10 cellular contexts compared by ENCODE assay signal in the genomic region with DNA sequence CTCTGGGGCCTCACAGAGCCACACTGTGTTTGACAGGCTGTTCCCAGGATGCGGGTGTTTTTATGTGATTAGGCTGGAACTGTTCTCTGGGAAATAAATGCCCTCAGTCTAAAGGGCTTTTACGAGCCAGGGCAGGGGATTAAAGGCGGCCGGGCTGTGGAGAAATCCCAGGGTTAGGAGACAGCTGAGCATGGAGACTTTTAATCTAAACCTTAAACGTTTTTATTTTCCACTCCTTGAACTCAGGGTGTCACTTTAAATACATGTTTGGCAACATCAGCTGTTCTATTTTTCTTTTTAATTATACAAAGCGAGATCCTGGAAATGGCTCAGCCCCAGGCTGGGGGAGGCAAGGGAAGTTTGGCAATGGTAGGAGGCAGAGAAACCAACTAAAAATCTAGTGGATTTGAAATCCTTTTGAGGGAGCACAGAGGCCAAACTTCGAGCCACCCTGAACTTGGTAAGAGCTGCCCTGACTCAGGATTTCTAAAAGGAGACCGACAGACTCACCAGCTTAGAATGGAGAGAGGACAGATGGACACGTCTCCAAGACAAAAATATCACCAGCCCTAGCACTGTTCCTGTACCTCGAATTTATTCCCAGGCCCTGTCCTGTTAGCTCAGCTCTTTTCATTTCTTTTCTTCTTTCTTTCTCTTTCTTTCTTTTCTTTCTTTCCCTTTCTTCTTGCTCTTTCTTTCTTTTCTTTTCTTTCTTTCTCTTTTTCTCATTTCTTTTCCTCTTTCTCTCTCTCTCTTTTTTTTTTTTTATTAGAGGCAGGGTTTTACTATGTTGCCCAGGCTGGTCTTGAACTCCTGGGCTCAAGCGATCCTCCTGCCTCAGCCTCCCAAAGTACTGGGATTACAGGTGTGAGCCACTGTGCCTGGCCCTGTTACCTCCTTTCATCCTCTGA. TPM values are rescaled to one million over a fixed set of nuclear protein-coding genes. Genes with fewer than 3 reads are reported as not detected.
A peak's percentile ranks its signal among the peaks of the same experiment; 100 is the strongest.
DNase-seq lines count a peak whose midpoint lies in the region; ATAC-seq and TF ChIP-seq lines count a peak whose summit lies in the region.
"Had no signal": no experiment of that assay in that cellular context is flagged by ENCODE, and none has a peak within 500 bp of the region (broad histone marks: within the 10 kb centered on the region; RNA-seq: fewer than 3 reads in every experiment).

No MANE protein-coding gene starts in this region.

- no peaks in the 10 kb centered on the region for H3K9me3 ChIP-seq in SK-N-MC (ENCODE audit: low read depth, low read length)
- H3K9me3 ChIP-seq in heart left ventricle = no peaks in the 10 kb centered on the region
- no peaks in the 10 kb centered on the region for H3K9me3 ChIP-seq in effector memory CD4-positive, alpha-beta T cell (ENCODE audit: control insufficient read depth, low read length)

- no peak overlapping the region; the same call in 1 of the 2 replicates for H3K4me3 ChIP-seq in SK-N-MC
- no peak overlapping the region for H3K4me3 ChIP-seq in heart left ventricle
- H3K4me3 ChIP-seq in retinal pigment epithelial cell (ENCODE audit: low read length) = no peak overlapping the region
- H3K4me3 ChIP-seq in effector memory CD4-positive, alpha-beta T cell (ENCODE audit: insufficient read depth, low read depth, low read length, poor library complexity, severe bottlenecking) = no peak overlapping the region

- no peak overlapping the region for H3K27ac Mint-ChIP-seq in activated CD4-positive, alpha-beta T cell treated with anti-CD3 and anti-CD28 coated beads, Interleukin-2, amount 10 ng/mL, durations not matched to agents 7 days and 5 days

- CTCF ChIA-PET in activated CD4-positive, alpha-beta T cell treated with anti-CD3 and anti-CD28 coated beads, Interleukin-2, amount 10 ng/mL, durations not matched to agents 7 days and 5 days (lab: Charles Lee) = interaction anchor here (0.5 to 2.0 kb wide), 7 partner anchors 10 to 1854 kb away, joined by 3 to 9 read pairs (median 3); no protein-coding TSS in a partner anchor

- intact Hi-C loops in heart left ventricle (cut with DNase I) = loop anchor here in 1 of 10 donors (5.0 kb wide), 1 partner anchor 33 kb away; no protein-coding TSS in a partner anchor

- H3K36me3 ChIP-seq in SK-N-MC (ENCODE audit: insufficient read depth, low read length) (no peaks in the 10 kb centered on the region), heart left ventricle (no peaks in the 10 kb centered on the region)
- H3K36me3 ChIP-seq in effector memory CD4-positive, alpha-beta T cell (ENCODE audit: control insufficient read depth, insufficient read depth, low read length) = no peaks in the 10 kb centered on the region

- no peak for TF ChIP-seq POLR2A in heart left ventricle (IDR thresholded peaks at IDR 0.05)

- TF ChIP-seq CTCF in heart left ventricle (IDR thresholded peaks at IDR 0.05) = no peak
- TF ChIP-seq CTCF in retinal pigment epithelial cell (conservative IDR thresholded peaks at IDR 0.05; ENCODE audit: low read depth, low read length) = no peak

- no peaks in the 10 kb centered on the region for H3K9me3 Mint-ChIP-seq in activated CD4-positive, alpha-beta T cell treated with anti-CD3 and anti-CD28 coated beads, Interleukin-2, amount 10 ng/mL, durations not matched to agents 7 days and 5 days

- POLR2A ChIA-PET in activated CD4-positive, alpha-beta T cell treated with anti-CD3 and anti-CD28 coated beads, Interleukin-2, amount 10 ng/mL, durations not matched to agents 7 days and 5 days (lab: Charles Lee) = no interaction called here

- H3K4me1 ChIP-seq in heart left ventricle = peaks cover 0 to 14% (median 10%) of the 10 kb centered on the region in 12 donors
- H3K4me1 ChIP-seq in effector memory CD4-positive, alpha-beta T cell (ENCODE audit: control insufficient read depth, insufficient read depth, low read length, poor library complexity, severe bottlenecking) = no peaks in the 10 kb centered on the region

- no peaks in the 10 kb centered on the region for H3K36me3 Mint-ChIP-seq in activated CD4-positive, alpha-beta T cell treated with anti-CD3 and anti-CD28 coated beads, Interleukin-2, amount 10 ng/mL, durations not matched to agents 7 days and 5 days (ENCODE audit: low read depth)

- H3K9ac ChIP-seq in SK-N-MC (ENCODE audit: insufficient read length) = peak overlapping the region; percentile 39

- DNase-seq in D341Med (ENCODE audit: low spot score) (peak; percentile 74), SK-N-MC (ENCODE audit: low read depth, low spot score) (no peak), heart left ventricle (no peak), retinal pigment epithelial cell (ENCODE audit: low read depth) (peak; percentile 80), NCI-H1436 (lab: John Stamatoyannopoulos, UW) (no peak)
- no peak for DNase-seq in effector memory CD4-positive, alpha-beta T cell
- DNase-seq in activated CD4-positive, alpha-beta T cell treated with anti-CD3 and anti-CD28 coated beads, Interleukin-2, amount 50 U/mL, for 4 hours = no peak
- no peak for DNase-seq in activated CD4-positive, alpha-beta T cell treated with anti-CD3 and anti-CD28 coated beads, Interleukin-2, amount 10 ng/mL, durations not matched to agents 7 days and 5 days
- DNase-seq: activated effector memory CD4-positive, alpha-beta T cell treated with Interleukin-2 at 50 U/mL for 16 hours; KBM-7 had no signal

- H3K27me3 Mint-ChIP-seq in activated CD4-positive, alpha-beta T cell treated with anti-CD3 and anti-CD28 coated beads, Interleukin-2, amount 10 ng/mL, durations not matched to agents 7 days and 5 days = no peaks in the 10 kb centered on the region

- H3K4me1 Mint-ChIP-seq in activated CD4-positive, alpha-beta T cell treated with anti-CD3 and anti-CD28 coated beads, Interleukin-2, amount 10 ng/mL, durations not matched to agents 7 days and 5 days = peaks cover 14% of the 10 kb centered on the region

- no peak overlapping the region for H3K4me3 Mint-ChIP-seq in activated CD4-positive, alpha-beta T cell treated with anti-CD3 and anti-CD28 coated beads, Interleukin-2, amount 10 ng/mL, durations not matched to agents 7 days and 5 days

- no peaks in the 10 kb centered on the region for H3K27me3 ChIP-seq in heart left ventricle
- no peaks in the 10 kb centered on the region for H3K27me3 ChIP-seq in effector memory CD4-positive, alpha-beta T cell (replicated peaks; ENCODE audit: control insufficient read depth, insufficient read depth, low read length, poor library complexity, severe bottlenecking)

- 28 to 50% (median 34%) methylated on average over 11 of the region's 11 CpGs for WGBS in heart left ventricle, 4 donors

- peak in 3 of 4 donors; percentile 68 to 79 (median 77) for ATAC-seq in heart left ventricle

- H3K27ac ChIP-seq in SK-N-MC = peak overlapping the region; percentile 70
- H3K27ac ChIP-seq in heart left ventricle = peak overlapping the region in 11 of 12 donors; percentile 19 to 83 (median 43)
- no peak overlapping the region for H3K27ac ChIP-seq in effector memory CD4-positive, alpha-beta T cell (ENCODE audit: insufficient read depth, low read length, poor library complexity, severe bottlenecking)

RNA-seq across cellular contexts. Expression of a gene that starts 15.8 kb away (rescaled TPM):
- 10 to 100 TPM in 4 of 9 donors, 1 to 10 TPM in 5; 6.9 to 15.7 (median 9.5) TPM for total RNA-seq in heart left ventricle
- 10 to 100 TPM in 1 of 2 donors, 1 to 10 TPM in 1; 4.5 to 18.8 TPM for polyA plus RNA-seq in heart left ventricle
- 10 to 100 TPM; 66.4 to 70.8 TPM for total RNA-seq in activated CD4-positive, alpha-beta T cell treated with anti-CD3 and anti-CD28 coated beads, Interleukin-2, amount 10 ng/mL, durations not matched to agents 7 days and 5 days

RNA-seq across cellular contexts. Expression of a gene that starts 29.7 kb away (rescaled TPM):
- total RNA-seq in heart left ventricle = 10 to 100 TPM in 6 of 9 donors, 1 to 10 TPM in 3; 7.9 to 24.7 (median 11.9) TPM
- polyA plus RNA-seq in heart left ventricle = 1 to 10 TPM; 7.3 to 9.9 TPM
- total RNA-seq in activated CD4-positive, alpha-beta T cell treated with anti-CD3 and anti-CD28 coated beads, Interleukin-2, amount 10 ng/mL, durations not matched to agents 7 days and 5 days = 10 to 100 TPM; 66.2 to 72.7 TPM

RNA-seq across cellular contexts. Expression of a gene that starts 59.0 kb away (rescaled TPM):
- total RNA-seq in heart left ventricle = under 1 TPM in 5 of 9 donors, not detected in 4; 0.07 to 0.27 (median 0.20) TPM
- under 1 TPM; 0.08 to 0.18 TPM for polyA plus RNA-seq in heart left ventricle
- 1 to 10 TPM; 3.0 to 3.5 TPM for total RNA-seq in activated CD4-positive, alpha-beta T cell treated with anti-CD3 and anti-CD28 coated beads, Interleukin-2, amount 10 ng/mL, durations not matched to agents 7 days and 5 days

Comparison
In these comparisons a context has a peak if more than half of its experiments do, and no peak if none do; other contexts are left out.
1. DNase-seq: peak in D341Med (single experiment) and retinal pigment epithelial cell (single experiment); none in SK-N-MC (single experiment), heart left ventricle (0 of 5), effector memory CD4-positive, alpha-beta T cell (0 of 3), activated CD4-positive, alpha-beta T cell treated with anti-CD3 and anti-CD28 coated beads, Interleukin-2, amount 50 U/mL, for 4 hours (0 of 2), NCI-H1436 (single experiment) and activated CD4-positive, alpha-beta T cell treated with anti-CD3 and anti-CD28 coated beads, Interleukin-2, amount 10 ng/mL, durations not matched to agents 7 days and 5 days (single experiment).
2. RNA of a gene that starts 15.8 kb away (total RNA-seq): 66.4 to 70.8 TPM in activated CD4-positive, alpha-beta T cell treated with anti-CD3 and anti-CD28 coated beads, Interleukin-2, amount 10 ng/mL, durations not matched to agents 7 days and 5 days; 6.9 to 15.7 TPM in heart left ventricle; every median in the first group is over 4 times any median in the second.